Comparison of ENCODE assay signal across 20 cellular contexts in the genomic region with DNA sequence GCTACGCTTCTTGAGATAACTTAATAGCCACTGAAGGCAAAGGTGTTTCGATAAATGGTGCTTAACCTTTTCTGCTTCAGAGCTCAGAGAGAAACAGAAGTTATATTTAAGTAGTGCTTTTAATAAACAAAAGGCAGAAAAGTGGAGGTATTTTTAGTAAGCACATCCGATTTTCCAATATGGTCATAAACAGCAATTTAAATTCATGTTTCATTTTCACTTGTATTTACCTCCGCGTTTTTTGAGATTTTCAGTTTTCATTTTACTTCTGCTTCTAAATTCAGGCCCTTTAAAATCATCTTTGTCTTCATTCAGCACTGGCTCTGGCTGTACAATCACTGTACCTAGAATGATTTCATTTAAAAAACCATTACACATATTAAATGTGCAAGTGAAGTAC.
DNase-seq lines count a peak whose midpoint lies in the region; ATAC-seq and TF ChIP-seq lines count a peak whose summit lies in the region.
"Had no signal": no experiment of that assay in that cellular context is flagged by ENCODE, and none has a peak within 500 bp of the region (broad histone marks: within the 10 kb centered on the region; RNA-seq: fewer than 3 reads in every experiment).

No MANE protein-coding gene starts in this region.

- CTCF ChIA-PET in CD8-positive, alpha-beta T cell (lab: Charles Lee) = no interaction called here
- CTCF ChIA-PET in activated CD8-positive, alpha-beta T cell treated with anti-CD3 and anti-CD28 coated beads, Interleukin-2, amount 10 ng/mL, durations not matched to agents 7 days and 5 days (lab: Charles Lee) = no interaction called here
- CTCF ChIA-PET in MCF 10A (lab: Yijun Ruan, JAX) = no interaction called here

- no peak overlapping the region for H3K27ac ChIP-seq in CD8-positive, alpha-beta T cell (ENCODE audit: low read depth, low read length)
- H3K27ac ChIP-seq in trophoblast cell (ENCODE audit: low read depth, low read length) = no peak overlapping the region
- H3K27ac ChIP-seq: pancreas had no signal

- WGBS in trophoblast cell (ENCODE audit: extremely low coverage, insufficient coverage, insufficient read length) = no CpG with 5 or more reads among the region's 5 CpGs

- H4K12ac ChIP-seq in trophoblast cell (ENCODE audit: low read depth, low read length) = no peak overlapping the region

- ATAC-seq in CD8-positive, alpha-beta T cell = no peak
- ATAC-seq in GM18517 (IDR thresholded peaks at IDR 0.05; ENCODE audit: unreplicated experiment) = peak; percentile 60
- ATAC-seq in HG02798 (IDR thresholded peaks at IDR 0.05; ENCODE audit: poor library complexity, unreplicated experiment) = peak; percentile 61
- ATAC-seq in activated CD8-positive, alpha-beta T cell treated with anti-CD3 and anti-CD28 coated beads, Interleukin-2, amount 10 ng/mL, durations not matched to agents 7 days and 5 days = no peak
- ATAC-seq: pancreas had no signal

- no peaks in the 10 kb centered on the region for H3K9me3 ChIP-seq in CD8-positive, alpha-beta T cell (ENCODE audit: low read length)
- no peaks in the 10 kb centered on the region for H3K9me3 ChIP-seq in trophoblast cell (ENCODE audit: insufficient read depth, low read depth, low read length)
- H3K9me3 ChIP-seq: pancreas, thyroid gland had no signal

- peaks cover 55% of the 10 kb centered on the region for H3K36me3 Mint-ChIP-seq in CD8-positive, alpha-beta T cell
- H3K36me3 Mint-ChIP-seq in activated CD8-positive, alpha-beta T cell treated with anti-CD3 and anti-CD28 coated beads, Interleukin-2, amount 10 ng/mL, durations not matched to agents 7 days and 5 days (ENCODE audit: low read depth) = peaks cover 15% of the 10 kb centered on the region
- H3K36me3 Mint-ChIP-seq in MCF 10A (ENCODE audit: insufficient read depth, unreplicated experiment) = peaks cover 10% of the 10 kb centered on the region

- H2BK12ac ChIP-seq in trophoblast cell (ENCODE audit: low read length) = no peak overlapping the region

- BruUV-seq in MCF 10A (replicated peaks; lab: Mats Ljungman, UMichigan) = no TSS peak

- H3K4me1 ChIP-seq in CD8-positive, alpha-beta T cell (ENCODE audit: insufficient read depth, low read length) = no peaks in the 10 kb centered on the region
- no peaks in the 10 kb centered on the region for H3K4me1 ChIP-seq in trophoblast cell (ENCODE audit: control insufficient read depth in 1 of 2, insufficient read depth in 2 of 2, low read length in 2 of 2)
- H3K4me1 ChIP-seq: pancreas, thyroid gland had no signal

- H3K36me3 ChIP-seq in CD8-positive, alpha-beta T cell (ENCODE audit: insufficient read depth, low read length) = peaks cover 9% of the 10 kb centered on the region
- H3K36me3 ChIP-seq in trophoblast cell (ENCODE audit: control insufficient read depth in 1 of 2, insufficient read depth in 2 of 2, low read length in 2 of 2) = peaks cover 0 to 2% of the 10 kb centered on the region in 2 experiments
- H3K36me3 ChIP-seq: thyroid gland had no signal

- H2AFZ ChIP-seq in trophoblast cell (ENCODE audit: insufficient read depth, low read length, poor library complexity) = no peak overlapping the region

- no peak overlapping the region for H3K9ac ChIP-seq in trophoblast cell (ENCODE audit: low read length)

- no peak for TF ChIP-seq CTCF in CD8-positive, alpha-beta T cell (IDR thresholded peaks at IDR 0.05)
- TF ChIP-seq CTCF in MCF 10A (IDR thresholded peaks at IDR 0.05; ENCODE audit: unreplicated experiment) = no peak

- H3K79me1 ChIP-seq in trophoblast cell (ENCODE audit: low read length) = no peaks in the 10 kb centered on the region

- no peaks in the 10 kb centered on the region for H3K9me3 Mint-ChIP-seq in CD8-positive, alpha-beta T cell
- no peaks in the 10 kb centered on the region for H3K9me3 Mint-ChIP-seq in activated CD8-positive, alpha-beta T cell treated with anti-CD3 and anti-CD28 coated beads, Interleukin-2, amount 10 ng/mL, durations not matched to agents 7 days and 5 days (ENCODE audit: insufficient read depth)
- no peaks in the 10 kb centered on the region for H3K9me3 Mint-ChIP-seq in MCF 10A (ENCODE audit: unreplicated experiment)

- no peaks in the 10 kb centered on the region for H3K27me3 ChIP-seq in CD8-positive, alpha-beta T cell (ENCODE audit: insufficient read depth, low read length)
- no peaks in the 10 kb centered on the region for H3K27me3 ChIP-seq in trophoblast cell (ENCODE audit: insufficient read depth, low read length)
- H3K27me3 ChIP-seq: pancreas, thyroid gland had no signal

- no peak overlapping the region for H2BK120ac ChIP-seq in trophoblast cell (ENCODE audit: insufficient read depth, low read length, poor library complexity)

- POLR2A ChIA-PET in CD8-positive, alpha-beta T cell (lab: Charles Lee) = no interaction called here
- POLR2A ChIA-PET in activated CD8-positive, alpha-beta T cell treated with anti-CD3 and anti-CD28 coated beads, Interleukin-2, amount 10 ng/mL, durations not matched to agents 7 days and 5 days (lab: Charles Lee) = no interaction called here
- POLR2A ChIA-PET in MCF 10A (lab: Yijun Ruan, JAX) = no interaction called here

- H3K4me3 Mint-ChIP-seq in CD8-positive, alpha-beta T cell = no peak overlapping the region
- H3K4me3 Mint-ChIP-seq in activated CD8-positive, alpha-beta T cell treated with anti-CD3 and anti-CD28 coated beads, Interleukin-2, amount 10 ng/mL, durations not matched to agents 7 days and 5 days = peak overlapping the region; percentile 1
- no peak overlapping the region for H3K4me3 Mint-ChIP-seq in MCF 10A (ENCODE audit: unreplicated experiment)

- no peak overlapping the region for H2BK5ac ChIP-seq in trophoblast cell (ENCODE audit: low read depth, low read length, poor library complexity)

- no peak overlapping the region for H4K8ac ChIP-seq in trophoblast cell (ENCODE audit: low read depth, low read length)

- intact Hi-C loops in CD8-positive, alpha-beta T cell (cut with DNase I, micrococcal nuclease) = loop anchor here in 1 of 2 experiments (10.0 kb wide), 1 partner anchor 91 kb away; a partner anchor contains a TSS
- intact Hi-C loops in MCF 10A (cut with micrococcal nuclease) = no loop called here

- H3K4me2 ChIP-seq in trophoblast cell (ENCODE audit: low read length) = no peak overlapping the region

- H3K4me1 Mint-ChIP-seq in CD8-positive, alpha-beta T cell (ENCODE audit: low read depth) = peaks cover 19% of the 10 kb centered on the region
- H3K4me1 Mint-ChIP-seq in activated CD8-positive, alpha-beta T cell treated with anti-CD3 and anti-CD28 coated beads, Interleukin-2, amount 10 ng/mL, durations not matched to agents 7 days and 5 days (ENCODE audit: low read depth) = no peaks in the 10 kb centered on the region
- H3K4me1 Mint-ChIP-seq in MCF 10A (ENCODE audit: insufficient read depth, unreplicated experiment) = no peaks in the 10 kb centered on the region

- no peaks in the 10 kb centered on the region for H3K27me3 Mint-ChIP-seq in CD8-positive, alpha-beta T cell (ENCODE audit: low read depth)
- no peaks in the 10 kb centered on the region for H3K27me3 Mint-ChIP-seq in activated CD8-positive, alpha-beta T cell treated with anti-CD3 and anti-CD28 coated beads, Interleukin-2, amount 10 ng/mL, durations not matched to agents 7 days and 5 days (ENCODE audit: low read depth)
- no peaks in the 10 kb centered on the region for H3K27me3 Mint-ChIP-seq in MCF 10A (ENCODE audit: insufficient read depth, unreplicated experiment)

- H3K18ac ChIP-seq in trophoblast cell (ENCODE audit: low read length) = no peak overlapping the region

- no peak overlapping the region for H3K4ac ChIP-seq in trophoblast cell (ENCODE audit: low read depth, low read length)

- no peak overlapping the region for H2AK5ac ChIP-seq in trophoblast cell (ENCODE audit: low read length)

- DNase-seq in CD8-positive, alpha-beta T cell = no peak
- DNase-seq in activated CD8-positive, alpha-beta T cell treated with anti-CD3 and anti-CD28 coated beads, Interleukin-2, amount 10 ng/mL, durations not matched to agents 7 days and 5 days = no peak
- DNase-seq in DMS 273 (lab: John Stamatoyannopoulos, UW; ENCODE audit: unreplicated experiment) (no peak), trophoblast cell (no peak), MCF 10A (ENCODE audit: unreplicated experiment) (no peak), NOMO-1 treated with dmso at 0.1 percent for 144 hours (lab: John Stamatoyannopoulos, UW; ENCODE audit: unreplicated experiment) (no peak)
- DNase-seq: activated CD4-positive, alpha-beta T cell treated with anti-CD3 and anti-CD28 coated beads, Interleukin-2, amount 50 U/mL, for 1 hour; AML-193; aorta; GDM1; NCI-H1694; NCI-H446 treated with DMSO at 0.1 percent for 48 hours; pancreas; PC-3; stimulated activated CD4-positive, alpha-beta T cell treated with anti-CD3 and anti-CD28 coated beads, Interleukin-4, amount 100 ng/mL, for 24 hours; stimulated activated CD8-positive, alpha-beta memory T cell treated with anti-CD3 and anti-CD28 coated beads, Interleukin-4, amount 100 ng/mL, for 48 hours; T1000; thyroid gland had no signal

- H3K14ac ChIP-seq in trophoblast cell (ENCODE audit: low read length) = no peak overlapping the region

- H3K27ac Mint-ChIP-seq in CD8-positive, alpha-beta T cell = peak overlapping the region; percentile 73
- H3K27ac Mint-ChIP-seq in activated CD8-positive, alpha-beta T cell treated with anti-CD3 and anti-CD28 coated beads, Interleukin-2, amount 10 ng/mL, durations not matched to agents 7 days and 5 days = peak overlapping the region; percentile 9
- H3K27ac Mint-ChIP-seq in MCF 10A (ENCODE audit: low read depth, unreplicated experiment) = no peak overlapping the region

- no peak overlapping the region for H3K23ac ChIP-seq in trophoblast cell (ENCODE audit: low read length)

- no peaks in the 10 kb centered on the region for H3K79me2 ChIP-seq in trophoblast cell (ENCODE audit: control insufficient read depth, insufficient read depth, low read length, poor library complexity)

- H4K91ac ChIP-seq in trophoblast cell (ENCODE audit: low read depth, low read length) = no peak overlapping the region

- H3K4me3 ChIP-seq in CD8-positive, alpha-beta T cell (ENCODE audit: low read depth, low read length) = no peak overlapping the region
- H3K4me3 ChIP-seq in trophoblast cell (ENCODE audit: low read depth, low read length) = no peak overlapping the region
- H3K4me3 ChIP-seq: pancreas, thyroid gland had no signal

Comparison
In these comparisons a context has a peak if more than half of its experiments do, and no peak if none do; other contexts are left out.
1. ATAC-seq: peak in GM18517 (single experiment) and HG02798 (single experiment); none in CD8-positive, alpha-beta T cell (single experiment) and activated CD8-positive, alpha-beta T cell treated with anti-CD3 and anti-CD28 coated beads, Interleukin-2, amount 10 ng/mL, durations not matched to agents 7 days and 5 days (single experiment).